11 cellular contexts compared by ENCODE assay signal in genomic region chr10:4807803-4808507, GRCh38. TPM values are rescaled to one million over a fixed set of nuclear protein-coding genes. Genes with fewer than 3 reads are reported as not detected.
A peak's percentile ranks its signal among the peaks of the same experiment; 100 is the strongest.
DNase-seq lines count a peak whose midpoint lies in the region; ATAC-seq and TF ChIP-seq lines count a peak whose summit lies in the region.
"Had no signal": no experiment of that assay in that cellular context is flagged by ENCODE, and none has a peak within 500 bp of the region (broad histone marks: within the 10 kb centered on the region; RNA-seq: fewer than 3 reads in every experiment).

No MANE protein-coding gene starts in this region.

- peak overlapping the region; percentile 62 for H3K4me3 Mint-ChIP-seq in HFFc6
- H3K4me3 Mint-ChIP-seq: activated B cell treated with CpG ODN at 0.5 μM for 24 hours; stimulated activated naive CD8-positive, alpha-beta T cell treated with anti-CD3 and anti-CD28 coated beads, Interleukin-15, Interleukin-2, amounts not matched to agents 100 ng/mL and 50 ng/mL, for 24 hours had no signal

- no peaks in the 10 kb centered on the region; the same call in 1 of the 2 replicates for H3K27me3 Mint-ChIP-seq in HFFc6 (ENCODE audit: insufficient read depth)

- intact Hi-C loops in Right ventricle myocardium inferior (cut with DNase I) = no loop called here
- intact Hi-C loops in Right ventricle myocardium superior (cut with DNase I) = no loop called here

- H3K4me1 Mint-ChIP-seq in HFFc6 (ENCODE audit: low read depth) = peaks cover 88% of the 10 kb centered on the region

- H3K4me1 ChIP-seq in SJCRH30 = peaks cover 14% of the 10 kb centered on the region

- peak overlapping the region; percentile 79 for H3K27ac Mint-ChIP-seq in HFFc6
- H3K27ac Mint-ChIP-seq: activated B cell treated with CpG ODN at 0.5 μM for 24 hours; stimulated activated naive CD8-positive, alpha-beta T cell treated with anti-CD3 and anti-CD28 coated beads, Interleukin-15, Interleukin-2, amounts not matched to agents 100 ng/mL and 50 ng/mL, for 24 hours had no signal

- H3K36me3 ChIP-seq in SJCRH30 = no peaks in the 10 kb centered on the region

- no peaks in the 10 kb centered on the region for H3K27me3 ChIP-seq in SJCRH30

- TF ChIP-seq CTCF in HFFc6 (IDR thresholded peaks at IDR 0.05) = no peak

- H3K27ac ChIP-seq in SJCRH30 = peak overlapping the region; percentile 71

- no peak overlapping the region for H3K4me3 ChIP-seq in SJCRH30

- H3K9me3 Mint-ChIP-seq in HFFc6 = peaks cover 9% of the 10 kb centered on the region
- H3K9me3 Mint-ChIP-seq: activated B cell treated with CpG ODN at 0.5 μM for 24 hours; stimulated activated naive CD8-positive, alpha-beta T cell treated with anti-CD3 and anti-CD28 coated beads, Interleukin-15, Interleukin-2, amounts not matched to agents 100 ng/mL and 50 ng/mL, for 24 hours had no signal

- peaks cover 17% of the 10 kb centered on the region for H3K36me3 Mint-ChIP-seq in HFFc6 (ENCODE audit: low read depth)

- H3K9me3 ChIP-seq in SJCRH30 (replicated peaks) = no peaks in the 10 kb centered on the region

- ATAC-seq in Right ventricle myocardium inferior (no peak), Right ventricle myocardium superior (ENCODE audit: poor library complexity) (no peak)

- DNase-seq in GM04503 (ENCODE audit: low read depth) (peak; percentile 65), HFFc6 (peak; percentile 77), SJCRH30 (peak; percentile 4 to 28), kidney glomerular epithelial cell (lab: John Stamatoyannopoulos, UW) (peak; percentile 83), Right ventricle myocardium inferior (ENCODE audit: missing footprints) (no peak), activated T-cell treated with anti-CD3 and anti-CD28 coated beads for 4 hours (no peak), Right ventricle myocardium superior (no peak)
- DNase-seq in activated CD4-positive, alpha-beta T cell treated with anti-CD3 and anti-CD28 coated beads, Interleukin-2, amount 50 U/mL, for 1 hour = no peak
- DNase-seq: activated B cell treated with CpG ODN at 0.5 μM for 24 hours, occipital lobe had no signal

RNA-seq across cellular contexts. Expression of gene AKR1E2, which starts 18.1 kb away (rescaled TPM):
- 1 to 10 TPM in 3 of 6 experiments, under 1 TPM in 2, not detected in 1; 0.59 to 1.5 (median 1.1) TPM for total RNA-seq in HFFc6 (2021; fragmentation: NEBNext Ultra II Directional; extraction: Animal tissue kit (Norgen Biotek cat#: 25700))
- total RNA-seq in SJCRH30 (2014; rRNA removed; shearing (Covaris generic)) = not detected in 2 replicates
- total RNA-seq in Right ventricle myocardium inferior = 5.4 TPM
- 5.1 TPM for total RNA-seq in Right ventricle myocardium superior

Comparison
In these comparisons a context has a peak if more than half of its experiments do, and no peak if none do; other contexts are left out.
1. DNase-seq: peak in GM04503 (single experiment), HFFc6 (single experiment), SJCRH30 (2 of 2) and kidney glomerular epithelial cell (single experiment); none in Right ventricle myocardium inferior (single experiment), activated T-cell treated with anti-CD3 and anti-CD28 coated beads for 4 hours (single experiment), Right ventricle myocardium superior (single experiment) and activated CD4-positive, alpha-beta T cell treated with anti-CD3 and anti-CD28 coated beads, Interleukin-2, amount 50 U/mL, for 1 hour (single experiment).